9 cellular contexts compared by ENCODE assay signal in genomic region chr19:37079238-37079637, GRCh38. TPM values are rescaled to one million over a fixed set of nuclear protein-coding genes. Genes with fewer than 3 reads are reported as not detected.
A peak's percentile ranks its signal among the peaks of the same experiment; 100 is the strongest.
DNase-seq lines count a peak whose midpoint lies in the region; ATAC-seq, FAIRE-seq and TF ChIP-seq lines count a peak whose summit lies in the region.
"Had no signal": no experiment of that assay in that cellular context is flagged by ENCODE, and none has a peak within 500 bp of the region (broad histone marks: within the 10 kb centered on the region; RNA-seq: fewer than 3 reads in every experiment).

No MANE protein-coding gene starts in this region.

- no peaks in the 10 kb centered on the region for H3K27me3 ChIP-seq in OCI-LY1 (ENCODE audit: insufficient read depth, low read length)
- H3K27me3 ChIP-seq in endocrine pancreas (ENCODE audit: control insufficient read depth, insufficient read depth, low read length) = no peaks in the 10 kb centered on the region
- no peaks in the 10 kb centered on the region for H3K27me3 ChIP-seq in pancreas
- H3K27me3 ChIP-seq: neutrophil had no signal

- peak; percentile 1 for DNase-seq in EL
- no peak for DNase-seq in pancreas
- no peak for DNase-seq in posterior cingulate gyrus
- no peak for DNase-seq in T1000 (lab: John Stamatoyannopoulos, UW)
- no peak for DNase-seq in activated CD4-positive, alpha-beta T cell treated with anti-CD3 and anti-CD28 coated beads for 4 hours

- H4K20me1 ChIP-seq in OCI-LY1 (ENCODE audit: insufficient read depth, low read length) = no peaks in the 10 kb centered on the region

- no peak overlapping the region for H2AFZ ChIP-seq in OCI-LY1 (ENCODE audit: low read length)

- no peak for TF ChIP-seq CTCF in OCI-LY1 (IDR thresholded peaks at IDR 0.05; ENCODE audit: low read length)
- TF ChIP-seq CTCF in pancreas (IDR thresholded peaks at IDR 0.05) = no peak

- peaks cover 33% of the 10 kb centered on the region for H3K79me2 ChIP-seq in OCI-LY1 (ENCODE audit: insufficient read depth, low read length)

- peaks cover 22% of the 10 kb centered on the region; the same call in 1 of the 2 replicates for H3K9me3 ChIP-seq in OCI-LY1 (ENCODE audit: low read length)
- H3K9me3 ChIP-seq in endocrine pancreas (ENCODE audit: control insufficient read depth, low read length) = peaks cover 8% of the 10 kb centered on the region
- H3K9me3 ChIP-seq in pancreas = peaks cover 0 to 3% (median 0%) of the 10 kb centered on the region in 4 donors

- peak overlapping the region; percentile 82 for H3K4me3 ChIP-seq in OCI-LY1 (ENCODE audit: low read depth, low read length, poor library complexity, severe bottlenecking)
- peak overlapping the region; percentile 93 for H3K4me3 ChIP-seq in endocrine pancreas (ENCODE audit: control insufficient read depth, insufficient read depth, low read length)
- H3K4me3 ChIP-seq in pancreas = peak overlapping the region in 3 of 4 donors; percentile 57 to 74 (median 70)

- ATAC-seq in pancreas (no peak), HG03378 (IDR thresholded peaks at IDR 0.05; ENCODE audit: unreplicated experiment) (no peak)

- peak overlapping the region; percentile 77 for H3K9ac ChIP-seq in OCI-LY1 (ENCODE audit: low read length)
- H3K9ac ChIP-seq in endocrine pancreas (ENCODE audit: control insufficient read depth, insufficient read depth, low read length) = peak overlapping the region; percentile 92

- H3K27ac ChIP-seq in OCI-LY1 (ENCODE audit: low read depth, low read length, poor library complexity, severe bottlenecking) (no peak overlapping the region), pancreas (no peak overlapping the region)
- H3K27ac ChIP-seq: neutrophil had no signal

- no peaks in the 10 kb centered on the region for H3K9me2 ChIP-seq in OCI-LY1 (ENCODE audit: low read depth, low read length)

- no peak for FAIRE-seq in pancreas (lab: Jason Lieb, UNC)

- peaks cover 19% of the 10 kb centered on the region for H3K4me1 ChIP-seq in OCI-LY1 (ENCODE audit: insufficient read depth, low read length, severe bottlenecking)
- H3K4me1 ChIP-seq in endocrine pancreas (ENCODE audit: control insufficient read depth, insufficient read depth, low read length) = peaks cover 6% of the 10 kb centered on the region
- peaks cover 0 to 7% (median 5%) of the 10 kb centered on the region in 3 donors for H3K4me1 ChIP-seq in pancreas

- WGBS in pancreas, 2 donors = 57 to 69% methylated on average over 4 of the region's 4 CpGs

- intact Hi-C loops in pancreas (cut with DNase I) = no loop called here
- intact Hi-C loops in posterior cingulate gyrus (cut with DNase I) = loop anchor here (5.0 kb wide), 2 partner anchors 107 to 242 kb away; partner anchors contain the start of gene ZNF790

- 0 out of 2 replicates have a peak, but pooled peaks cover 3% of the 10 kb centered on the region for H3F3A ChIP-seq in OCI-LY1 (ENCODE audit: insufficient read depth, low read length)

- H3K36me3 ChIP-seq in OCI-LY1 (ENCODE audit: insufficient read depth, low read length) (peaks cover 20% of the 10 kb centered on the region), endocrine pancreas (ENCODE audit: control insufficient read depth, insufficient read depth, low read length) (peaks cover 3% of the 10 kb centered on the region), pancreas (no peaks in the 10 kb centered on the region)
- H3K36me3 ChIP-seq: neutrophil had no signal

- H3K4me2 ChIP-seq in OCI-LY1 (ENCODE audit: low read length) = peak overlapping the region; percentile 81

RNA-seq across cellular contexts. Expression of gene ZNF420, which starts 1.0 kb away (rescaled TPM):
- total RNA-seq in pancreas = 1 to 10 TPM; 3.0 to 6.9 (median 4.8) TPM
- polyA plus RNA-seq in pancreas = 1 to 10 TPM; 2.1 to 5.1 TPM
